In the genomic region with DNA sequence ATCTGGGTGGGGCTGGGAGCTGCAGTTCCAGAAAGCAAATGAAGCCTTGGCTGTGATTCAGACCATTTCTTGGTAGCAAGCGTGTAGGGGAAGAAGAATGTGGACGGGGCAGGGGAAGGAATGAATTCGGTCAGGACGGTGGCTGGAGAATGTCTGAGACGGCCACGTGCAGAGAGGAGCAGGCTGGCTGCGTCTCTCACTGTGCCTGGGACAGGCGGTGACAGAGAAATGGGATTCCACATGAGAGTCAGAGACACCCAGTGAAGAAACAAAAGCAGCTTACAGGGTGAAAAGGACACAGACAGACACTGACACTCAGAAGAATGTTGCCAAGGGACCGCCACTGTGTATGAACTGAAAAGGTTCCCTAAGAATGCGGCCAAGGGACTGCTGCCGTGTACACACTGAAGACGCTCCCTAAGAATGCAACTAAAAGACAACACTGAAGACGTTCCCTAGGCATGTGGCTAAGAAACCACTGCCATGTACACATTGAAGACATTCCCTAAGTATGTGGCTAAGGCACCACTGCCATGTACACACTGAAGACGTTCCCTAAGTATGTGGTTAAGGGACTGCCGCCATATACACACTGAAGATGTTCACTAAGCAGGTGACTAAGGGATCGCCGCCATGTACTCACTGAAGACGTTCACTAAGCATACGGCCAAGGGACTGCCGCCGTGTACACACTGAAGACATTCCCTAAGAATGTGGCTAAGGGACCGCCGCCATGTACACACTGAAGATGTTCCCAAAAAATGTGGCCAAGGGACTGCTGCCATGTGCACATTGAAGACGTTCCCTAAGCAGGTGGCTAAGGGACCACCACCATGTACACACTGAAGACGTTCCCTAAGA, we compare ENCODE assay signal across 2 cellular contexts.
TF ChIP-seq lines count a peak whose summit lies in the region.

No MANE protein-coding gene starts in this region.

TF ChIP-seq in IMR-90, 13 proteins besides CTCF, POLR2A, EP300 and RAD21:
- TF ChIP-seq, protein P1, sequence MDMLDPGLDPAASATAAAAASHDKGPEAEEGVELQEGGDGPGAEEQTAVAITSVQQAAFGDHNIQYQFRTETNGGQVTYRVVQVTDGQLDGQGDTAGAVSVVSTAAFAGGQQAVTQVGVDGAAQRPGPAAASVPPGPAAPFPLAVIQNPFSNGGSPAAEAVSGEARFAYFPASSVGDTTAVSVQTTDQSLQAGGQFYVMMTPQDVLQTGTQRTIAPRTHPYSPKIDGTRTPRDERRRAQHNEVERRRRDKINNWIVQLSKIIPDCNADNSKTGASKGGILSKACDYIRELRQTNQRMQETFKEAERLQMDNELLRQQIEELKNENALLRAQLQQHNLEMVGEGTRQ (IDR thresholded peaks at IDR 0.05; ENCODE audit: low read depth, low read length), result no peak
- TF ChIP-seq, protein P2, sequence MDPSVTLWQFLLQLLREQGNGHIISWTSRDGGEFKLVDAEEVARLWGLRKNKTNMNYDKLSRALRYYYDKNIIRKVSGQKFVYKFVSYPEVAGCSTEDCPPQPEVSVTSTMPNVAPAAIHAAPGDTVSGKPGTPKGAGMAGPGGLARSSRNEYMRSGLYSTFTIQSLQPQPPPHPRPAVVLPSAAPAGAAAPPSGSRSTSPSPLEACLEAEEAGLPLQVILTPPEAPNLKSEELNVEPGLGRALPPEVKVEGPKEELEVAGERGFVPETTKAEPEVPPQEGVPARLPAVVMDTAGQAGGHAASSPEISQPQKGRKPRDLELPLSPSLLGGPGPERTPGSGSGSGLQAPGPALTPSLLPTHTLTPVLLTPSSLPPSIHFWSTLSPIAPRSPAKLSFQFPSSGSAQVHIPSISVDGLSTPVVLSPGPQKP (IDR thresholded peaks at IDR 0.05; ENCODE audit: borderline replicate concordance, low read depth, low read length), result no peak
- TF ChIP-seq SMC3 (IDR thresholded peaks at IDR 0.05; ENCODE audit: low read depth, low read length) (no peak), CHD1 (IDR thresholded peaks at IDR 0.05; ENCODE audit: low read depth, low read length) (no peak), CEBPB (IDR thresholded peaks at IDR 0.05; ENCODE audit: low read depth, low read length) (no peak), RCOR1 (IDR thresholded peaks at IDR 0.05; ENCODE audit: insufficient replicate concordance, low read length) (no peak), BHLHE40 (IDR thresholded peaks at IDR 0.05; ENCODE audit: low read depth, low read length) (no peak; the same call in 1 of the 2 replicates), MXI1 (IDR thresholded peaks at IDR 0.05; ENCODE audit: borderline replicate concordance, low read depth, low read length) (no peak), NFE2L2 (IDR thresholded peaks at IDR 0.05; ENCODE audit: low read depth, low read length) (no peak), MAFK (IDR thresholded peaks at IDR 0.05; ENCODE audit: low read depth, low read length) (no peak), MAZ (IDR thresholded peaks at IDR 0.05; ENCODE audit: borderline replicate concordance, low read depth, low read length) (no peak), FOS (IDR thresholded peaks at IDR 0.05; ENCODE audit: low read depth, low read length) (no peak), RFX5 (IDR thresholded peaks at IDR 0.05; ENCODE audit: low read depth, low read length) (no peak)

TF ChIP-seq in endothelial cell of umbilical vein, 7 proteins besides CTCF, POLR2A, EP300 and RAD21:
- TF ChIP-seq EZH2 (IDR thresholded peaks at IDR 0.05; ENCODE audit: borderline replicate concordance, low read depth, low read length, severe bottlenecking) (no peak), FOS (IDR thresholded peaks at IDR 0.05; ENCODE audit: borderline replicate concordance, insufficient read depth, low read length) (no peak), GATA2 (IDR thresholded peaks at IDR 0.05; ENCODE audit: insufficient read depth, insufficient read length, low read depth, low read length) (no peak), MYC (IDR thresholded peaks at IDR 0.05; ENCODE audit: low read depth, low read length) (no peak)
- TF ChIP-seq, protein P3, sequence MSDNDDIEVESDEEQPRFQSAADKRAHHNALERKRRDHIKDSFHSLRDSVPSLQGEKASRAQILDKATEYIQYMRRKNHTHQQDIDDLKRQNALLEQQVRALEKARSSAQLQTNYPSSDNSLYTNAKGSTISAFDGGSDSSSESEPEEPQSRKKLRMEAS (IDR thresholded peaks at IDR 0.05; ENCODE audit: insufficient read depth, insufficient read length), result no peak
